In genomic region chr22:44312766-44313165, GRCh38 we compare ENCODE assay signal across 20 cellular contexts. TPM values are rescaled to one million over a fixed set of nuclear protein-coding genes. Genes with fewer than 3 reads are reported as not detected.
DNase-seq lines count a peak whose midpoint lies in the region; ATAC-seq and TF ChIP-seq lines count a peak whose summit lies in the region.
"Had no signal": no experiment of that assay in that cellular context is flagged by ENCODE, and none has a peak within 500 bp of the region (broad histone marks: within the 10 kb centered on the region; RNA-seq: fewer than 3 reads in every experiment).

Gene SHISAL1, minus strand, starts transcription at chr22:44312951. Its CDS starts 12,006 bp downstream, at chr22:44300945.

- no peak for ATAC-seq in Right ventricle myocardium superior (ENCODE audit: poor library complexity)
- ATAC-seq in Right ventricle myocardium inferior = no peak
- no peak for ATAC-seq in HG03025 (IDR thresholded peaks at IDR 0.05; ENCODE audit: low FRiP score, unreplicated experiment)
- ATAC-seq: A549; activated CD8-positive, alpha-beta memory T cell treated with anti-CD3 and anti-CD28 coated beads, Interleukin-2, amount 10 ng/mL, durations not matched to agents 7 days and 5 days; body of pancreas had no signal

- TF ChIP-seq CTCF in dorsolateral prefrontal cortex (IDR thresholded peaks at IDR 0.05 in 54 of 56, conservative IDR thresholded peaks at IDR 0.05 in 2 of 56; ENCODE audit: low read depth in 1 of 56, partially characterized antibody in 56 of 56) = no peak

- H3K27ac ChIP-seq in dorsolateral prefrontal cortex = no peak within 1 kb of the TSS
- H3K27ac ChIP-seq in muscle layer of duodenum (ENCODE audit: low read length) = peak within 1 kb of the TSS; percentile 72
- H3K27ac ChIP-seq: body of pancreas, WERI-Rb-1 had no signal

- DNase-seq in Right ventricle myocardium superior = peak; percentile 22
- no peak for DNase-seq in Right ventricle myocardium inferior (ENCODE audit: missing footprints)
- DNase-seq in dorsolateral prefrontal cortex = no peak
- no peak for DNase-seq in central memory CD4-positive, alpha-beta T cell
- DNase-seq in NCI-H226 = no peak
- DNase-seq in NCI-H748 (lab: John Stamatoyannopoulos, UW; ENCODE audit: unreplicated experiment) = no peak
- DNase-seq: activated CD8-positive, alpha-beta memory T cell treated with anti-CD3 and anti-CD28 coated beads, Interleukin-2, amount 10 ng/mL, durations not matched to agents 7 days and 5 days; activated gamma-delta T cell treated with Interleukin-2 at 50 U/mL for 16 hours; body of pancreas; effector memory CD4-positive, alpha-beta T cell; immature natural killer cell; KG1; NCI-H1436; OCI-M1; stomach; SW 1271; WERI-Rb-1 had no signal

- H3K4me1 ChIP-seq in muscle layer of duodenum (ENCODE audit: control insufficient read depth in 1 of 2, insufficient read depth in 2 of 2, low read length in 2 of 2) = peaks cover 0 to 45% of the 10 kb centered on the region in 2 donors
- H3K4me1 ChIP-seq: body of pancreas had no signal

- no peaks in the 10 kb centered on the region for H3K9me3 ChIP-seq in muscle layer of duodenum (ENCODE audit: control insufficient read depth in 1 of 2, low read length in 2 of 2)
- H3K9me3 ChIP-seq: A549, body of pancreas, stomach had no signal

- no peaks in the 10 kb centered on the region for H3K27me3 ChIP-seq in dorsolateral prefrontal cortex
- no peaks in the 10 kb centered on the region for H3K27me3 ChIP-seq in muscle layer of duodenum (ENCODE audit: low read depth, low read length)
- H3K27me3 ChIP-seq: body of pancreas had no signal

- intact Hi-C loops in Right ventricle myocardium superior (cut with DNase I) = loop anchor here (10.0 kb wide), 1 partner anchor 68 kb away; no protein-coding TSS in a partner anchor
- intact Hi-C loops in Right ventricle myocardium inferior (cut with DNase I) = no loop called here
- intact Hi-C loops in dorsolateral prefrontal cortex (cut with DNase I) = no loop called here

- no peak within 1 kb of the TSS for H3K4me3 ChIP-seq in dorsolateral prefrontal cortex
- peak within 1 kb of the TSS; percentile 21 to 45 for H3K4me3 ChIP-seq in muscle layer of duodenum (ENCODE audit: low read depth in 1 of 2, low read length in 2 of 2)
- H3K4me3 ChIP-seq: A549, body of pancreas, stomach had no signal

- H3K36me3 ChIP-seq in muscle layer of duodenum (ENCODE audit: control insufficient read depth in 1 of 2, insufficient read depth in 2 of 2, low read length in 2 of 2) = no peaks in the 10 kb centered on the region
- H3K36me3 ChIP-seq: stomach, WERI-Rb-1 had no signal

RNA-seq across cellular contexts. Expression of gene SHISAL1, which starts in this region (rescaled TPM):
- total RNA-seq in Right ventricle myocardium superior (1.3 TPM), Right ventricle myocardium inferior (1.5 TPM), dorsolateral prefrontal cortex (10 to 100 TPM; 11.9 to 65.7 (median 41.1) TPM)
- total RNA-seq: activated CD8-positive, alpha-beta memory T cell treated with anti-CD3 and anti-CD28 coated beads, Interleukin-2, amount 10 ng/mL, durations not matched to agents 7 days and 5 days had no signal

Comparison
In these comparisons a context has a peak if more than half of its experiments do, and no peak if none do; other contexts are left out.
1. H3K4me3 ChIP-seq: peak in muscle layer of duodenum (2 of 2); none in dorsolateral prefrontal cortex (0 of 59).